ENCODE assay signal across 1 cellular context in the genomic region with DNA sequence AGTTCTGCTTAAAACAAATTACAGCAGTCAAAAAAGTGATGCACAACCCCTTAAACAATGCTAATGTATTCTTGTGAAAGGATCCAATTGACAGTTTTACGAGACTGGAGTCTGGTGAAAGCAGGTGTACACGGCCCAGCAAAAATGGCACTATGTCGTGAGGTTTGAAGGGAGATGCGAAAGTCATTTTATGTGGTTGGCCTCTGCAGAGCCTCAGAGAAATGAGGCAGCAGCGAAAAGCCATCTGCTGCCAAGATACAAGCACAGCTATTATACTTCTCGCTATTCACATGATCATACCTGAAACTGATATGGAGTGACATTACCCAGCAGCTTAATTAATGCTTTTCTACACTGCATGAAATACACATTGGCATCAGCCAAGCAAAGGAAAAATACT.
TF ChIP-seq lines count a peak whose summit lies in the region.

No MANE protein-coding gene starts in this region.

TF ChIP-seq in HEK293, 187 proteins besides CTCF, POLR2A, EP300 and RAD21 (continued from another document and continues in another):
- TF ChIP-seq, protein P1, sequence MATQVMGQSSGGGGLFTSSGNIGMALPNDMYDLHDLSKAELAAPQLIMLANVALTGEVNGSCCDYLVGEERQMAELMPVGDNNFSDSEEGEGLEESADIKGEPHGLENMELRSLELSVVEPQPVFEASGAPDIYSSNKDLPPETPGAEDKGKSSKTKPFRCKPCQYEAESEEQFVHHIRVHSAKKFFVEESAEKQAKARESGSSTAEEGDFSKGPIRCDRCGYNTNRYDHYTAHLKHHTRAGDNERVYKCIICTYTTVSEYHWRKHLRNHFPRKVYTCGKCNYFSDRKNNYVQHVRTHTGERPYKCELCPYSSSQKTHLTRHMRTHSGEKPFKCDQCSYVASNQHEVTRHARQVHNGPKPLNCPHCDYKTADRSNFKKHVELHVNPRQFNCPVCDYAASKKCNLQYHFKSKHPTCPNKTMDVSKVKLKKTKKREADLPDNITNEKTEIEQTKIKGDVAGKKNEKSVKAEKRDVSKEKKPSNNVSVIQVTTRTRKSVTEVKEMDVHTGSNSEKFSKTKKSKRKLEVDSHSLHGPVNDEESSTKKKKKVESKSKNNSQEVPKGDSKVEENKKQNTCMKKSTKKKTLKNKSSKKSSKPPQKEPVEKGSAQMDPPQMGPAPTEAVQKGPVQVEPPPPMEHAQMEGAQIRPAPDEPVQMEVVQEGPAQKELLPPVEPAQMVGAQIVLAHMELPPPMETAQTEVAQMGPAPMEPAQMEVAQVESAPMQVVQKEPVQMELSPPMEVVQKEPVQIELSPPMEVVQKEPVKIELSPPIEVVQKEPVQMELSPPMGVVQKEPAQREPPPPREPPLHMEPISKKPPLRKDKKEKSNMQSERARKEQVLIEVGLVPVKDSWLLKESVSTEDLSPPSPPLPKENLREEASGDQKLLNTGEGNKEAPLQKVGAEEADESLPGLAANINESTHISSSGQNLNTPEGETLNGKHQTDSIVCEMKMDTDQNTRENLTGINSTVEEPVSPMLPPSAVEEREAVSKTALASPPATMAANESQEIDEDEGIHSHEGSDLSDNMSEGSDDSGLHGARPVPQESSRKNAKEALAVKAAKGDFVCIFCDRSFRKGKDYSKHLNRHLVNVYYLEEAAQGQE (tag by site-specific recombination; IDR thresholded peaks at IDR 0.05) = no peak
- TF ChIP-seq GLI2 (tag by site-specific recombination; IDR thresholded peaks at IDR 0.05; ENCODE audit: borderline replicate concordance, low read depth) (no peak), ZNF404 (tag by site-specific recombination; IDR thresholded peaks at IDR 0.05) (no peak), GLIS2 (tag by site-specific recombination; IDR thresholded peaks at IDR 0.05) (no peak), ZNF10 (tag by site-specific recombination; IDR thresholded peaks at IDR 0.05) (no peak), ZNF19 (tag by site-specific recombination; IDR thresholded peaks at IDR 0.05; ENCODE audit: low read depth) (no peak), ZNF76 (tag by site-specific recombination; IDR thresholded peaks at IDR 0.05; ENCODE audit: borderline replicate concordance, low read depth) (no peak), ZIC2 (tag by site-specific recombination; IDR thresholded peaks at IDR 0.05) (no peak), ZNF266 (tag by site-specific recombination; IDR thresholded peaks at IDR 0.05; ENCODE audit: low read depth) (no peak), GFI1B (tag by site-specific recombination; IDR thresholded peaks at IDR 0.05) (no peak), PRDM1 (tag by site-specific recombination; IDR thresholded peaks at IDR 0.05) (peak; percentile 81), ZNF223 (tag by site-specific recombination; IDR thresholded peaks at IDR 0.05) (no peak), ZSCAN30 (tag by site-specific recombination; IDR thresholded peaks at IDR 0.05) (no peak), ZNF701 (tag by site-specific recombination; IDR thresholded peaks at IDR 0.05) (no peak), ZSCAN23 (tag by site-specific recombination; IDR thresholded peaks at IDR 0.05) (no peak), ZNF792 (tag by site-specific recombination; IDR thresholded peaks at IDR 0.05) (no peak), ZNF654 (tag by site-specific recombination; IDR thresholded peaks at IDR 0.05; ENCODE audit: low read depth) (no peak), ZNF596 (tag by site-specific recombination; IDR thresholded peaks at IDR 0.05) (0 out of 2 replicates have a peak, but pooled peaks have one; percentile 28), OVOL3 (tag by site-specific recombination; IDR thresholded peaks at IDR 0.05) (no peak), ZNF174 (tag by site-specific recombination; IDR thresholded peaks at IDR 0.05) (no peak), ZNF843 (tag by site-specific recombination; IDR thresholded peaks at IDR 0.05) (peak; percentile 26; the same call in 1 of the 2 replicates), ZBTB17 (tag by site-specific recombination; IDR thresholded peaks at IDR 0.05) (no peak), ZNF600 (tag by site-specific recombination; IDR thresholded peaks at IDR 0.05) (peak; percentile 54; the same call in 1 of the 2 replicates), ZNF311 (tag by site-specific recombination; IDR thresholded peaks at IDR 0.05; ENCODE audit: borderline replicate concordance) (no peak), ZNF624 (tag by site-specific recombination; IDR thresholded peaks at IDR 0.05) (no peak), ZBTB7A (tag by site-specific recombination; IDR thresholded peaks at IDR 0.05; ENCODE audit: low read depth) (no peak), TCF7L2 (IDR thresholded peaks at IDR 0.05; ENCODE audit: borderline replicate concordance, low read depth, low read length) (no peak), ZNF335 (tag by site-specific recombination; conservative IDR thresholded peaks at IDR 0.05) (no peak), WT1 (tag by site-specific recombination; IDR thresholded peaks at IDR 0.05) (no peak), ZNF670 (tag by site-specific recombination; IDR thresholded peaks at IDR 0.05; ENCODE audit: low read depth) (no peak)
- TF ChIP-seq, protein P2, sequence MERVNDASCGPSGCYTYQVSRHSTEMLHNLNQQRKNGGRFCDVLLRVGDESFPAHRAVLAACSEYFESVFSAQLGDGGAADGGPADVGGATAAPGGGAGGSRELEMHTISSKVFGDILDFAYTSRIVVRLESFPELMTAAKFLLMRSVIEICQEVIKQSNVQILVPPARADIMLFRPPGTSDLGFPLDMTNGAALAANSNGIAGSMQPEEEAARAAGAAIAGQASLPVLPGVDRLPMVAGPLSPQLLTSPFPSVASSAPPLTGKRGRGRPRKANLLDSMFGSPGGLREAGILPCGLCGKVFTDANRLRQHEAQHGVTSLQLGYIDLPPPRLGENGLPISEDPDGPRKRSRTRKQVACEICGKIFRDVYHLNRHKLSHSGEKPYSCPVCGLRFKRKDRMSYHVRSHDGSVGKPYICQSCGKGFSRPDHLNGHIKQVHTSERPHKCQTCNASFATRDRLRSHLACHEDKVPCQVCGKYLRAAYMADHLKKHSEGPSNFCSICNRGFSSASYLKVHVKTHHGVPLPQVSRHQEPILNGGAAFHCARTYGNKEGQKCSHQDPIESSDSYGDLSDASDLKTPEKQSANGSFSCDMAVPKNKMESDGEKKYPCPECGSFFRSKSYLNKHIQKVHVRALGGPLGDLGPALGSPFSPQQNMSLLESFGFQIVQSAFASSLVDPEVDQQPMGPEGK (tag by site-specific recombination; IDR thresholded peaks at IDR 0.05) = no peak
- TF ChIP-seq, protein P3, sequence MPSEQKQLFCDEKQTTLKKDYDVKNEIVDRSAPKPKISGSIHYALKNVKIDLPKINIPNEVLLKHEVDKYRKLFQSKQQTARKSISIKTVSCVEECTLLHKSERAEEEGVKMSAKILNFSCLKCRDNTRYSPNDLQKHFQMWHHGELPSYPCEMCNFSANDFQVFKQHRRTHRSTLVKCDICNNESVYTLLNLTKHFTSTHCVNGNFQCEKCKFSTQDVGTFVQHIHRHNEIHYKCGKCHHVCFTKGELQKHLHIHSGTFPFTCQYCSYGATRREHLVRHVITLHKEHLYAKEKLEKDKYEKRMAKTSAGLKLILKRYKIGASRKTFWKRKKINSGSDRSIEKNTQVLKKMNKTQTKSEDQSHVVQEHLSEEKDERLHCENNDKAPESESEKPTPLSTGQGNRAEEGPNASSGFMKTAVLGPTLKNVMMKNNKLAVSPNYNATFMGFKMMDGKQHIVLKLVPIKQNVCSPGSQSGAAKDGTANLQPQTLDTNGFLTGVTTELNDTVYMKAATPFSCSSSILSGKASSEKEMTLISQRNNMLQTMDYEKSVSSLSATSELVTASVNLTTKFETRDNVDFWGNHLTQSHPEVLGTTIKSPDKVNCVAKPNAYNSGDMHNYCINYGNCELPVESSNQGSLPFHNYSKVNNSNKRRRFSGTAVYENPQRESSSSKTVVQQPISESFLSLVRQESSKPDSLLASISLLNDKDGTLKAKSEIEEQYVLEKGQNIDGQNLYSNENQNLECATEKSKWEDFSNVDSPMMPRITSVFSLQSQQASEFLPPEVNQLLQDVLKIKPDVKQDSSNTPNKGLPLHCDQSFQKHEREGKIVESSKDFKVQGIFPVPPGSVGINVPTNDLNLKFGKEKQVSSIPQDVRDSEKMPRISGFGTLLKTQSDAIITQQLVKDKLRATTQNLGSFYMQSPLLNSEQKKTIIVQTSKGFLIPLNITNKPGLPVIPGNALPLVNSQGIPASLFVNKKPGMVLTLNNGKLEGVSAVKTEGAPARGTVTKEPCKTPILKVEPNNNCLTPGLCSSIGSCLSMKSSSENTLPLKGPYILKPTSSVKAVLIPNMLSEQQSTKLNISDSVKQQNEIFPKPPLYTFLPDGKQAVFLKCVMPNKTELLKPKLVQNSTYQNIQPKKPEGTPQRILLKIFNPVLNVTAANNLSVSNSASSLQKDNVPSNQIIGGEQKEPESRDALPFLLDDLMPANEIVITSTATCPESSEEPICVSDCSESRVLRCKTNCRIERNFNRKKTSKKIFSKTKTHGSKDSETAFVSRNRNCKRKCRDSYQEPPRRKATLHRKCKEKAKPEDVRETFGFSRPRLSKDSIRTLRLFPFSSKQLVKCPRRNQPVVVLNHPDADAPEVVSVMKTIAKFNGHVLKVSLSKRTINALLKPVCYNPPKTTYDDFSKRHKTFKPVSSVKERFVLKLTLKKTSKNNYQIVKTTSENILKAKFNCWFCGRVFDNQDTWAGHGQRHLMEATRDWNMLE (tag by site-specific recombination; conservative IDR thresholded peaks at IDR 0.05; ENCODE audit: low read depth) = no peak
- TF ChIP-seq, protein P4, sequence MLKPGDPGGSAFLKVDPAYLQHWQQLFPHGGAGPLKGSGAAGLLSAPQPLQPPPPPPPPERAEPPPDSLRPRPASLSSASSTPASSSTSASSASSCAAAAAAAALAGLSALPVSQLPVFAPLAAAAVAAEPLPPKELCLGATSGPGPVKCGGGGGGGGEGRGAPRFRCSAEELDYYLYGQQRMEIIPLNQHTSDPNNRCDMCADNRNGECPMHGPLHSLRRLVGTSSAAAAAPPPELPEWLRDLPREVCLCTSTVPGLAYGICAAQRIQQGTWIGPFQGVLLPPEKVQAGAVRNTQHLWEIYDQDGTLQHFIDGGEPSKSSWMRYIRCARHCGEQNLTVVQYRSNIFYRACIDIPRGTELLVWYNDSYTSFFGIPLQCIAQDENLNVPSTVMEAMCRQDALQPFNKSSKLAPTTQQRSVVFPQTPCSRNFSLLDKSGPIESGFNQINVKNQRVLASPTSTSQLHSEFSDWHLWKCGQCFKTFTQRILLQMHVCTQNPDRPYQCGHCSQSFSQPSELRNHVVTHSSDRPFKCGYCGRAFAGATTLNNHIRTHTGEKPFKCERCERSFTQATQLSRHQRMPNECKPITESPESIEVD (tag by site-specific recombination; IDR thresholded peaks at IDR 0.05) = peak; percentile 80
- TF ChIP-seq, protein P5, sequence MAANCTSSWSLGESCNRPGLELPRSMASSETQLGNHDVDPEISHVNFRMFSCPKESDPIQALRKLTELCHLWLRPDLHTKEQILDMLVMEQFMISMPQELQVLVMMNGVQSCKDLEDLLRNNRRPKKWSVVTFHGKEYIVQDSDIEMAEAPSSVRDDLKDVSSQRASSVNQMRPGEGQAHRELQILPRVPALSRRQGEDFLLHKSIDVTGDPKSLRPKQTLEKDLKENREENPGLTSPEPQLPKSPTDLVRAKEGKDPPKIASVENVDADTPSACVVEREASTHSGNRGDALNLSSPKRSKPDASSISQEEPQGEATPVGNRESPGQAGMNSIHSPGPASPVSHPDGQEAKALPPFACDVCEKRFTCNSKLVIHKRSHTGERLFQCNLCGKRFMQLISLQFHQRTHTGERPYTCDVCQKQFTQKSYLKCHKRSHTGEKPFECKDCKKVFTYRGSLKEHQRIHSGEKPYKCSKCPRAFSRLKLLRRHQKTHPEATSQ (tag by site-specific recombination; IDR thresholded peaks at IDR 0.05) = no peak
- TF ChIP-seq, protein P6, sequence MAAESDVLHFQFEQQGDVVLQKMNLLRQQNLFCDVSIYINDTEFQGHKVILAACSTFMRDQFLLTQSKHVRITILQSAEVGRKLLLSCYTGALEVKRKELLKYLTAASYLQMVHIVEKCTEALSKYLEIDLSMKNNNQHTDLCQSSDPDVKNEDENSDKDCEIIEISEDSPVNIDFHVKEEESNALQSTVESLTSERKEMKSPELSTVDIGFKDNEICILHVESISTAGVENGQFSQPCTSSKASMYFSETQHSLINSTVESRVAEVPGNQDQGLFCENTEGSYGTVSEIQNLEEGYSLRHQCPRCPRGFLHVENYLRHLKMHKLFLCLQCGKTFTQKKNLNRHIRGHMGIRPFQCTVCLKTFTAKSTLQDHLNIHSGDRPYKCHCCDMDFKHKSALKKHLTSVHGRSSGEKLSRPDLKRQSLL (tag by site-specific recombination; IDR thresholded peaks at IDR 0.05) = no peak
- TF ChIP-seq, protein P7, sequence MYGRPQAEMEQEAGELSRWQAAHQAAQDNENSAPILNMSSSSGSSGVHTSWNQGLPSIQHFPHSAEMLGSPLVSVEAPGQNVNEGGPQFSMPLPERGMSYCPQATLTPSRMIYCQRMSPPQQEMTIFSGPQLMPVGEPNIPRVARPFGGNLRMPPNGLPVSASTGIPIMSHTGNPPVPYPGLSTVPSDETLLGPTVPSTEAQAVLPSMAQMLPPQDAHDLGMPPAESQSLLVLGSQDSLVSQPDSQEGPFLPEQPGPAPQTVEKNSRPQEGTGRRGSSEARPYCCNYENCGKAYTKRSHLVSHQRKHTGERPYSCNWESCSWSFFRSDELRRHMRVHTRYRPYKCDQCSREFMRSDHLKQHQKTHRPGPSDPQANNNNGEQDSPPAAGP (tag by site-specific recombination; IDR thresholded peaks at IDR 0.05) = no peak
- TF ChIP-seq, protein P8, sequence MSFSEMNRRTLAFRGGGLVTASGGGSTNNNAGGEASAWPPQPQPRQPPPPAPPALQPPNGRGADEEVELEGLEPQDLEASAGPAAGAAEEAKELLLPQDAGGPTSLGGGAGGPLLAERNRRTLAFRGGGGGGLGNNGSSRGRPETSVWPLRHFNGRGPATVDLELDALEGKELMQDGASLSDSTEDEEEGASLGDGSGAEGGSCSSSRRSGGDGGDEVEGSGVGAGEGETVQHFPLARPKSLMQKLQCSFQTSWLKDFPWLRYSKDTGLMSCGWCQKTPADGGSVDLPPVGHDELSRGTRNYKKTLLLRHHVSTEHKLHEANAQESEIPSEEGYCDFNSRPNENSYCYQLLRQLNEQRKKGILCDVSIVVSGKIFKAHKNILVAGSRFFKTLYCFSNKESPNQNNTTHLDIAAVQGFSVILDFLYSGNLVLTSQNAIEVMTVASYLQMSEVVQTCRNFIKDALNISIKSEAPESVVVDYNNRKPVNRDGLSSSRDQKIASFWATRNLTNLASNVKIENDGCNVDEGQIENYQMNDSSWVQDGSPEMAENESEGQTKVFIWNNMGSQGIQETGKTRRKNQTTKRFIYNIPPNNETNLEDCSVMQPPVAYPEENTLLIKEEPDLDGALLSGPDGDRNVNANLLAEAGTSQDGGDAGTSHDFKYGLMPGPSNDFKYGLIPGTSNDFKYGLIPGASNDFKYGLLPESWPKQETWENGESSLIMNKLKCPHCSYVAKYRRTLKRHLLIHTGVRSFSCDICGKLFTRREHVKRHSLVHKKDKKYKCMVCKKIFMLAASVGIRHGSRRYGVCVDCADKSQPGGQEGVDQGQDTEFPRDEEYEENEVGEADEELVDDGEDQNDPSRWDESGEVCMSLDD (tag by site-specific recombination; IDR thresholded peaks at IDR 0.05) = no peak
